Comparison of ENCODE assay signal across 1 cellular context in genomic region chr4:5888706-5889696, GRCh38.
TF ChIP-seq lines count a peak whose summit lies in the region.

No MANE protein-coding gene starts in this region.

TF ChIP-seq in A549, 52 proteins besides CTCF, POLR2A, EP300 and RAD21 (continued from another document):
- TF ChIP-seq HDAC2 (IDR thresholded peaks at IDR 0.05) (no peak), ELK1 (IDR thresholded peaks at IDR 0.05; ENCODE audit: low read depth, low read length) (no peak)
